ENCODE assay signal across 8 cellular contexts in the genomic region with DNA sequence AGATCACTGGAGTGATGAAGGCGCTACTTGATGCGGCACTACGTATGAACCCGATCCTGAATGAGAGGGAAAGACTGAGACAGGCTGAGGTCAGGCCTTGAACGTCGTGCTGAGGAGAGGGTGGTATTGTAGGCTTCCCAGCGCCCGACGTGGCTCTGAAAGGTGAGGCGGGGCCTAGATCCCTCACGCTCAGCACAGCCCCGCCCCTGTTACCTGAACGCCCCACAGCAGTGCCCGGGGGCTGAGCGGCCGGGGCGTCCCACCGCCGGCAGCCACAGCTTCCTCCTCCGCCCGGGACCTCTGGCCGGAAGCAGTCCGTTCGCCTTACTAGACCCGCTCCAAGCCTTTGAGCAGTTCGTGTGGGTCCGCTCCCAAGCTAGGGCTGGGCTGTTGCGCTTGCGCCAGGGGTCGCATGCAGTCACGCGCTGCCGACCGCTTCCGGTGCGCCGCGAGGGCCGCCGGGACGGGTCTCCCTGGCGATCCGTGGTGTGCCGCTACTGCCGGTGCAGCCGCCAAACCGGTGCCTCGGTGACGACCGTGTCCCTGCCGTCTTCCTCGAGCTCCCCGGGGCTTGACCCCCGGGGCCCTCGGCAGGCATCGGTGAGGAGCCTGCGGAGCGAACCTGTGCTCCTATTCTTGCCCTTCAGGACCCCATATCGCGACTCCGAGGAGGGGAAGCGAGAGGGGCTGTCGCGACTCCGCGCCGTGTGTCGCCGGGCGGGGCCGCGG. TPM values are rescaled to one million over a fixed set of nuclear protein-coding genes. Genes with fewer than 3 reads are reported as not detected.
DNase-seq lines count a peak whose midpoint lies in the region; ATAC-seq and TF ChIP-seq lines count a peak whose summit lies in the region.

A gene with protein sequence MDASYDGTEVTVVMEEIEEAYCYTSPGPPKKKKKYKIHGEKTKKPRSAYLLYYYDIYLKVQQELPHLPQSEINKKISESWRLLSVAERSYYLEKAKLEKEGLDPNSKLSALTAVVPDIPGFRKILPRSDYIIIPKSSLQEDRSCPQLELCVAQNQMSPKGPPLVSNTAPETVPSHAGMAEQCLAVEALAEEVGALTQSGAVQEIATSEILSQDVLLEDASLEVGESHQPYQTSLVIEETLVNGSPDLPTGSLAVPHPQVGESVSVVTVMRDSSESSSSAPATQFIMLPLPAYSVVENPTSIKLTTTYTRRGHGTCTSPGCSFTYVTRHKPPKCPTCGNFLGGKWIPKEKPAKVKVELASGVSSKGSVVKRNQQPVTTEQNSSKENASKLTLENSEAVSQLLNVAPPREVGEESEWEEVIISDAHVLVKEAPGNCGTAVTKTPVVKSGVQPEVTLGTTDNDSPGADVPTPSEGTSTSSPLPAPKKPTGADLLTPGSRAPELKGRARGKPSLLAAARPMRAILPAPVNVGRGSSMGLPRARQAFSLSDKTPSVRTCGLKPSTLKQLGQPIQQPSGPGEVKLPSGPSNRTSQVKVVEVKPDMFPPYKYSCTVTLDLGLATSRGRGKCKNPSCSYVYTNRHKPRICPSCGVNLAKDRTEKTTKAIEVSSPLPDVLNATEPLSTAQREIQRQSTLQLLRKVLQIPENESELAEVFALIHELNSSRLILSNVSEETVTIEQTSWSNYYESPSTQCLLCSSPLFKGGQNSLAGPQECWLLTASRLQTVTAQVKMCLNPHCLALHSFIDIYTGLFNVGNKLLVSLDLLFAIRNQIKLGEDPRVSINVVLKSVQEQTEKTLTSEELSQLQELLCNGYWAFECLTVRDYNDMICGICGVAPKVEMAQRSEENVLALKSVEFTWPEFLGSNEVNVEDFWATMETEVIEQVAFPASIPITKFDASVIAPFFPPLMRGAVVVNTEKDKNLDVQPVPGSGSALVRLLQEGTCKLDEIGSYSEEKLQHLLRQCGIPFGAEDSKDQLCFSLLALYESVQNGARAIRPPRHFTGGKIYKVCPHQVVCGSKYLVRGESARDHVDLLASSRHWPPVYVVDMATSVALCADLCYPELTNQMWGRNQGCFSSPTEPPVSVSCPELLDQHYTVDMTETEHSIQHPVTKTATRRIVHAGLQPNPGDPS (N-terminal part only) (plus strand): TSS at position 479 of the 729 bp plus-strand sequence. CDS start 4,114 bp downstream, outside the sequence.
A gene (minus strand): TSS at position 394 of the 729 bp plus-strand sequence. CDS start 4,306 bp downstream, outside the sequence.

- H3K4me2 ChIP-seq in PC-3 (ENCODE audit: low read length): peak within 1 kb of the TSS; percentile 96

- DNase-seq in DMS53 treated with DMSO at 0.1 percent for 48 hours (lab: John Stamatoyannopoulos, UW; ENCODE audit: unreplicated experiment) (peak; percentile 80), PC-3 (peak; percentile 99)
- DNase-seq in Jurkat, Clone E6-1 (ENCODE audit: low read depth, low spot score): peak; percentile 87
- DNase-seq in activated T-cell treated with anti-CD3 and anti-CD28 coated beads, Interleukin-2, amount 50 U/mL, for 4 hours: peak; percentile 71
- peak; percentile 78 for DNase-seq in stimulated activated CD8-positive, alpha-beta memory T cell treated with anti-CD3 and anti-CD28 coated beads, Interleukin-7, amount 100 ng/mL, for 24 hours (ENCODE audit: low read depth)

- H3K9me3 ChIP-seq in PC-3 (ENCODE audit: low read length) (no peaks in the 10 kb centered on the region), muscle layer of duodenum (ENCODE audit: control insufficient read depth in 1 of 2, low read length in 2 of 2) (no peaks in the 10 kb centered on the region)

- no peaks in the 10 kb centered on the region for H3K9me2 ChIP-seq in PC-3 (replicated peaks; ENCODE audit: low read length)

- peaks cover 46% of the 10 kb centered on the region for H3K79me2 ChIP-seq in PC-3 (ENCODE audit: low read length)

- peak within 1 kb of the TSS; percentile 93 for H3K9ac ChIP-seq in PC-3 (ENCODE audit: low read length)

- H3K36me3 ChIP-seq in PC-3 (ENCODE audit: low read depth, low read length) (peaks cover 8% of the 10 kb centered on the region), muscle layer of duodenum (ENCODE audit: control insufficient read depth in 1 of 2, insufficient read depth in 2 of 2, low read length in 2 of 2) (peaks cover 13 to 19% of the 10 kb centered on the region in 2 donors)

- peak within 1 kb of the TSS; percentile 91 for H3K4me3 ChIP-seq in Jurkat, Clone E6-1 (ENCODE audit: low read length)
- peak within 1 kb of the TSS; percentile 89 for H3K4me3 ChIP-seq in PC-3 (ENCODE audit: low read length)
- peak within 1 kb of the TSS; percentile 87 to 89 for H3K4me3 ChIP-seq in muscle layer of duodenum (ENCODE audit: low read depth in 1 of 2, low read length in 2 of 2)

- no TSS peak for BruUV-seq in PC-3 (replicated peaks; lab: Mats Ljungman, UMichigan)

- no peak for TF ChIP-seq CTCF in PC-3 (conservative IDR thresholded peaks at IDR 0.05; ENCODE audit: low read depth, low read length)

- H3K27me3 ChIP-seq in PC-3 (ENCODE audit: low read length) (no peaks in the 10 kb centered on the region), muscle layer of duodenum (ENCODE audit: low read depth, low read length) (no peaks in the 10 kb centered on the region)

- H3K4me1 ChIP-seq in PC-3 (ENCODE audit: insufficient read depth, low read length) (peaks cover 22% of the 10 kb centered on the region), muscle layer of duodenum (ENCODE audit: control insufficient read depth in 1 of 2, insufficient read depth in 2 of 2, low read length in 2 of 2) (peaks cover 9 to 31% of the 10 kb centered on the region in 2 donors)

- no peaks in the 10 kb centered on the region for H3K27me3 Mint-ChIP-seq in activated T-cell treated with anti-CD3 and anti-CD28 coated beads, Interleukin-2, amount 50 U/mL, for 4 hours (ENCODE audit: low read depth)

- intact Hi-C loops in PC-3 (cut with micrococcal nuclease): loop anchor here (1.0 to 10.0 kb wide), 5 partner anchors 22 to 266 kb away; a partner anchor contains a TSS

- peak within 1 kb of the TSS; percentile 93 for H3K4me3 Mint-ChIP-seq in activated T-cell treated with anti-CD3 and anti-CD28 coated beads, Interleukin-2, amount 50 U/mL, for 4 hours

- H3K27ac ChIP-seq in PC-3 (ENCODE audit: low read length) (peak within 1 kb of the TSS; percentile 63), muscle layer of duodenum (ENCODE audit: low read length) (peak within 1 kb of the TSS; percentile 92)

- peak; percentile 88 for ATAC-seq in GM21717 (IDR thresholded peaks at IDR 0.05; ENCODE audit: unreplicated experiment)
- peak; percentile 89 for ATAC-seq in PC-3
- peak; percentile 90 to 93 for ATAC-seq in activated T-cell treated with anti-CD3 and anti-CD28 coated beads, Interleukin-2, amount 50 U/mL, for 4 hours
- peak; percentile 82 for ATAC-seq in esophagus mucosa

- no peaks in the 10 kb centered on the region for H3K9me3 Mint-ChIP-seq in activated T-cell treated with anti-CD3 and anti-CD28 coated beads, Interleukin-2, amount 50 U/mL, for 4 hours

- peak within 1 kb of the TSS; percentile 76 for H2AFZ ChIP-seq in PC-3 (ENCODE audit: low read length)

- POLR2A ChIA-PET in PC-3 (lab: Charles Lee; ENCODE audit: unreplicated experiment): interaction anchor here (0.6 to 1.5 kb wide), 5 partner anchors 17 to 268 kb away, joined by 3 to 12 read pairs (median 3); no protein-coding TSS in a partner anchor

- H4K20me1 ChIP-seq in PC-3 (ENCODE audit: low read length): peaks cover 11% of the 10 kb centered on the region

- CTCF ChIA-PET in PC-3 (lab: Charles Lee): interaction anchor here (0.7 to 1.3 kb wide), 3 partner anchors 17 to 166 kb away, joined by 3 to 5 read pairs (median 3); no protein-coding TSS in a partner anchor

- H3K4me1 Mint-ChIP-seq in activated T-cell treated with anti-CD3 and anti-CD28 coated beads, Interleukin-2, amount 50 U/mL, for 4 hours (ENCODE audit: low read depth): peaks cover 39% of the 10 kb centered on the region

- H3F3A ChIP-seq in PC-3 (ENCODE audit: low read length, unreplicated experiment): no peaks in the 10 kb centered on the region

- H3K36me3 Mint-ChIP-seq in activated T-cell treated with anti-CD3 and anti-CD28 coated beads, Interleukin-2, amount 50 U/mL, for 4 hours (ENCODE audit: insufficient read depth): peaks cover 14% of the 10 kb centered on the region

RNA-seq across cellular contexts. Expression of the first gene that starts in this region (rescaled TPM):
- polyA plus RNA-seq in Jurkat, Clone E6-1 (2012; ENCODE audit: insufficient read depth, insufficient read length): 28.7 TPM
- total RNA-seq in PC-3 (2014; rRNA removed): 56.6 and 84.7 TPM in 2 replicates
- 10 to 100 TPM; 46.2 to 49.2 (median 46.4) TPM for total RNA-seq in activated T-cell treated with anti-CD3 and anti-CD28 coated beads, Interleukin-2, amount 50 U/mL, for 4 hours
- total RNA-seq in esophagus mucosa: 13.4 TPM

RNA-seq across cellular contexts. Expression of the second gene that starts in this region (rescaled TPM):
- polyA plus RNA-seq in Jurkat, Clone E6-1 (2012; ENCODE audit: insufficient read depth, insufficient read length): 5.3 TPM
- total RNA-seq in PC-3 (2014; rRNA removed): 3.8 and 5.7 TPM in 2 replicates
- 1 to 10 TPM; 1.9 to 2.4 (median 2.1) TPM for total RNA-seq in activated T-cell treated with anti-CD3 and anti-CD28 coated beads, Interleukin-2, amount 50 U/mL, for 4 hours
- total RNA-seq in esophagus mucosa: 2.6 TPM

Comparison
In these comparisons a context has a peak if more than half of its experiments do, and no peak if none do; other contexts are left out.
1. Peak in every context shown above with its lines: DNase-seq, ATAC-seq, H3K4me3 ChIP-seq and H3K27ac ChIP-seq.